Comparison of ENCODE assay signal across 8 cellular contexts in the genomic region with DNA sequence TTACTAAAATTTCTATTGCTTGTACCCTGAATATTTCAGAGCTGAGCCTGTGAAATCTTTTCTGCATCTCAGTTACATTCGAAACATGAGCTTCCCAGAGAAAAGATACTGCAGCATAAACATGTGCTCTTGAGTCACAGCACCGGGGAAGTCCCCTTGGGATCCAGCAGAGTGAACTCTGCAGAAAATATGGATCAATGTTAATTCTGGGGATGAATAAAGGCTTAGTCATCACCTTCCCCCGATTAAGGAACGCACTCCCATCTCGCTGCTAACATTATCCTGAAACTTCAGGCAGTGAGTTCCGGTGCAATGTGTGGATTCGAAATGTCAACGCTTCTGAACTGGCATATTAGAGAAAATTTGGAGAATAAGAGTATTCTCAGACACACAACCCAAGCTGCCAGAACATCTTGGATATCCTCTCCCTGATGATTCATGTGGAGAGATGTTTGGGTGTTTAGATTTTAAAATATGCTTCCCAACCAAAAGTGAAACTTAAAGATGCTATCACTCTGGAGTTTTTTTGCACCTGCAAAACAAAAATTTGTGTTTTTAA.
DNase-seq lines count a peak whose midpoint lies in the region; ATAC-seq, FAIRE-seq and TF ChIP-seq lines count a peak whose summit lies in the region.

No MANE protein-coding gene starts in this region.

- no peaks in the 10 kb centered on the region for H3K9me3 Mint-ChIP-seq in activated naive CD8-positive, alpha-beta T cell treated with anti-CD3 and anti-CD28 coated beads, Interleukin-2, amount 50 U/mL, for 24 hours

- H3K36me3 ChIP-seq in heart left ventricle, result peaks cover 0 to 25% (median 13%) of the 10 kb centered on the region in 9 donors
- peaks cover 0 to 9% of the 10 kb centered on the region in 2 experiments for H3K36me3 ChIP-seq in keratinocyte (ENCODE audit: control insufficient read depth in 2 of 2, extremely low read depth in 1 of 2, insufficient read depth in 2 of 2, low read length in 2 of 2)

- H3K27me3 Mint-ChIP-seq in activated naive CD8-positive, alpha-beta T cell treated with anti-CD3 and anti-CD28 coated beads, Interleukin-2, amount 50 U/mL, for 24 hours, result no peaks in the 10 kb centered on the region

- no peak overlapping the region for H3K4me3 Mint-ChIP-seq in activated naive CD8-positive, alpha-beta T cell treated with anti-CD3 and anti-CD28 coated beads, Interleukin-2, amount 50 U/mL, for 24 hours

- H3K9me3 ChIP-seq in heart left ventricle, result no peaks in the 10 kb centered on the region
- H3K9me3 ChIP-seq in keratinocyte (ENCODE audit: control insufficient read depth, low read depth, low read length), result no peaks in the 10 kb centered on the region

- H3K4me3 ChIP-seq in heart left ventricle (peak overlapping the region in 9 of 12 donors; percentile 5 to 42 (median 28)), keratinocyte (ENCODE audit: control insufficient read depth in 2 of 3, extremely low read depth in 1 of 3, insufficient read depth in 2 of 3, low read depth in 1 of 3, low read length in 3 of 3) (peak overlapping the region; percentile 24 to 80 (median 78))

- H3K9me1 ChIP-seq in keratinocyte (ENCODE audit: control insufficient read depth, extremely low read depth, insufficient read depth, low read length), result no peaks in the 10 kb centered on the region

- peak overlapping the region; percentile 98 for H3K4me2 ChIP-seq in keratinocyte (ENCODE audit: control insufficient read depth, extremely low read depth, insufficient read depth, low read depth, low read length)

- peak overlapping the region; percentile 80 for H3K9ac ChIP-seq in keratinocyte (ENCODE audit: control insufficient read depth, extremely low read depth, insufficient read depth, low read length)

- H3K4me1 Mint-ChIP-seq in activated naive CD8-positive, alpha-beta T cell treated with anti-CD3 and anti-CD28 coated beads, Interleukin-2, amount 50 U/mL, for 24 hours, result peaks cover 69% of the 10 kb centered on the region

- H3K79me2 ChIP-seq in keratinocyte (ENCODE audit: control insufficient read depth, insufficient read depth, low read length), result no peaks in the 10 kb centered on the region

- H3K27me3 ChIP-seq in heart left ventricle (no peaks in the 10 kb centered on the region), keratinocyte (ENCODE audit: control insufficient read depth, extremely low read depth, insufficient read depth, low read length) (no peaks in the 10 kb centered on the region)

- H4K20me1 ChIP-seq in keratinocyte (ENCODE audit: control insufficient read depth, extremely low read depth, insufficient read depth, low read length), result no peaks in the 10 kb centered on the region

- intact Hi-C loops in heart left ventricle (cut with DNase I), result loop anchor here in 9 of 10 donors (2.0 to 10.0 kb wide), 8 partner anchors 35 to 154 kb away; a partner anchor contains a TSS
- intact Hi-C loops in cardiac septum (cut with DNase I), result loop anchor here (2.0 to 10.0 kb wide), 3 partner anchors 39 to 99 kb away; a partner anchor contains a TSS

- FAIRE-seq in keratinocyte (lab: Jason Lieb, UNC), result no peak

- peak overlapping the region; percentile 60 for H2AFZ ChIP-seq in keratinocyte (ENCODE audit: control insufficient read depth, low read length)

- H3K36me3 Mint-ChIP-seq in activated naive CD8-positive, alpha-beta T cell treated with anti-CD3 and anti-CD28 coated beads, Interleukin-2, amount 50 U/mL, for 24 hours (ENCODE audit: low read depth), result peaks cover 28% of the 10 kb centered on the region

- H3K27ac ChIP-seq in heart left ventricle, result peak overlapping the region in 11 of 12 donors; percentile 78 to 96 (median 90)
- peak overlapping the region; percentile 96 for H3K27ac ChIP-seq in keratinocyte (ENCODE audit: control insufficient read depth, insufficient read depth, low read length)

- H3K4me1 ChIP-seq in heart left ventricle (peaks cover 18 to 76% (median 64%) of the 10 kb centered on the region in 12 donors), keratinocyte (ENCODE audit: control insufficient read depth, extremely low read depth, insufficient read depth, low read length) (peaks cover 31% of the 10 kb centered on the region)

- peak in 2 of 5 donors; percentile 25 to 59 for DNase-seq in heart left ventricle
- DNase-seq in cardiac septum (ENCODE audit: low spot score), result no peak
- DNase-seq in activated naive CD8-positive, alpha-beta T cell treated with anti-CD3 and anti-CD28 coated beads, Interleukin-2, amount 50 U/mL, for 24 hours, result no peak
- peak; percentile 76 for DNase-seq in keratinocyte (ENCODE audit: low read depth, low spot score)
- peak; percentile 59 for DNase-seq in superior temporal gyrus (ENCODE audit: extremely low spot score)
- no peak for DNase-seq in DMS114 treated with DMSO at 0.1 percent for 48 hours (lab: John Stamatoyannopoulos, UW; ENCODE audit: unreplicated experiment)

- TF ChIP-seq CTCF in heart left ventricle (IDR thresholded peaks at IDR 0.05), result no peak
- no peak for TF ChIP-seq CTCF in keratinocyte (optimal IDR thresholded peaks at IDR 0.05 in 1 of 3, IDR thresholded peaks at IDR 0.05 in 1 of 3, conservative IDR thresholded peaks at IDR 0.05 in 1 of 3; ENCODE audit: extremely low read depth in 1 of 3, insufficient read depth in 2 of 3, low read length in 3 of 3)

- dilution Hi-C loops in keratinocyte (cut with MboI; ENCODE audit: extremely low pct_ligation_motif_present, low sequenced_read_pairs), result no loop called here

- WGBS in heart left ventricle, 4 donors, result 10 to 23% (median 18%) methylated on average over 8 of the region's 8 CpGs

- H3K27ac Mint-ChIP-seq in activated naive CD8-positive, alpha-beta T cell treated with anti-CD3 and anti-CD28 coated beads, Interleukin-2, amount 50 U/mL, for 24 hours, result peak overlapping the region; percentile 76

- TF ChIP-seq POLR2A in heart left ventricle (IDR thresholded peaks at IDR 0.05), result peak in 1 of 2 donors; percentile 7

- ATAC-seq in heart left ventricle (peak in 1 of 4 donors; percentile 31), HG03565 (IDR thresholded peaks at IDR 0.05; ENCODE audit: unreplicated experiment) (no peak), HG03280 (IDR thresholded peaks at IDR 0.05; ENCODE audit: unreplicated experiment) (no peak)
- ATAC-seq in activated naive CD8-positive, alpha-beta T cell treated with anti-CD3 and anti-CD28 coated beads, Interleukin-2, amount 50 U/mL, for 24 hours, result no peak

Comparison
In these comparisons a context has a peak if more than half of its experiments do, and no peak if none do; other contexts are left out.
1. DNase-seq: peak in keratinocyte (single experiment) and superior temporal gyrus (single experiment); none in cardiac septum (single experiment), activated naive CD8-positive, alpha-beta T cell treated with anti-CD3 and anti-CD28 coated beads, Interleukin-2, amount 50 U/mL, for 24 hours (single experiment) and DMS114 treated with DMSO at 0.1 percent for 48 hours (single experiment).